Comparison of ENCODE assay signal across 13 cellular contexts in the genomic region with DNA sequence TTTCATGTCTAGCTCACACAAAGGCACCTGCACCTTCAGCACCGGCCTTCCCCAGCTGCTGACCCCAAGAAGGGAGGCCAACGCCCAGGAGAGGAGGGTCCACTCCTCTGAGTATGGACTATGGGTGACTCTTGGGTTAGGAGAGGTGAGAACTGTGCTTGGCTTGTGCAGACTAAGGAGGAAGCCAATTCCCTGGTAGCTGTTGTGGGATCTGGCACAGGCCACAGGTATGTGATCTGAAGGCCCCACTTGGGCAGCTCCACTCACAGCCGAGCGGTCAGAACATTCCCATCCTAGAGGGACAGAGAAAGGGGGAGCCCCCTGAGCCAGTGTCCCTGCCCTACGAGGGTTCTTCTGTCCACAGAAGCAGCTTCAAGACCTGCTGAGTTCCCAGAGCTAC. TPM values are rescaled to one million over a fixed set of nuclear protein-coding genes. Genes with fewer than 3 reads are reported as not detected.
A peak's percentile ranks its signal among the peaks of the same experiment; 100 is the strongest.
DNase-seq lines count a peak whose midpoint lies in the region; ATAC-seq, FAIRE-seq and TF ChIP-seq lines count a peak whose summit lies in the region.
"Had no signal": no experiment of that assay in that cellular context is flagged by ENCODE, and none has a peak within 500 bp of the region (broad histone marks: within the 10 kb centered on the region; RNA-seq: fewer than 3 reads in every experiment).

No MANE protein-coding gene starts in this region.

- no peak overlapping the region for H3K4me2 ChIP-seq in K562 (ENCODE audit: insufficient read depth, low read length)

- H3K27me3 ChIP-seq in ACC112 (ENCODE audit: insufficient read depth, low read length), result no peaks in the 10 kb centered on the region
- H3K27me3 ChIP-seq in K562 (ENCODE audit: control insufficient read depth in 2 of 2, insufficient read depth in 2 of 2, low read length in 2 of 2), result peaks cover 0 to 19% of the 10 kb centered on the region in 2 experiments; a peak in 1 of 5 replicates
- H3K27me3 ChIP-seq in heart right ventricle, result no peaks in the 10 kb centered on the region
- no peaks in the 10 kb centered on the region for H3K27me3 ChIP-seq in CD8-positive, alpha-beta T cell (ENCODE audit: insufficient read depth, low read length)

- no peak for TF ChIP-seq RAD21 in K562 (CRISPR knock-in tag; conservative IDR thresholded peaks at IDR 0.05 in 1 of 2, IDR thresholded peaks at IDR 0.05 in 1 of 2)

- no peaks in the 10 kb centered on the region for H3K9me3 ChIP-seq in K562 (replicated peaks; ENCODE audit: control insufficient read depth, insufficient read depth, low read depth, low read length)
- H3K9me3 ChIP-seq in heart right ventricle, result no peaks in the 10 kb centered on the region
- H3K9me3 ChIP-seq in CD8-positive, alpha-beta T cell (ENCODE audit: low read length), result no peaks in the 10 kb centered on the region

- no peaks in the 10 kb centered on the region for H3K9me3 Mint-ChIP-seq in CD8-positive, alpha-beta T cell
- H3K9me3 Mint-ChIP-seq: T-cell had no signal

- H3K9me1 ChIP-seq in K562 (ENCODE audit: control insufficient read depth, insufficient read depth, low read length), result no peaks in the 10 kb centered on the region

- POLR2A ChIA-PET in K562 (lab: Yijun Ruan, JAX), result interaction anchor here (0.6 to 1.5 kb wide), 7 partner anchors 7 to 199 kb away, joined by 3 to 7 read pairs (median 3); no protein-coding TSS in a partner anchor
- POLR2A ChIA-PET in CD8-positive, alpha-beta T cell (lab: Charles Lee), result no interaction called here

- no TSS peak for BruUV-seq in K562 (replicated peaks; lab: Mats Ljungman, UMichigan)

- H4K20me1 ChIP-seq in K562 (replicated peaks; ENCODE audit: control insufficient read depth, insufficient read depth, low read length), result no peaks in the 10 kb centered on the region

- intact Hi-C loops in K562 (cut with micrococcal nuclease) (no loop called here), heart right ventricle (cut with DNase I) (loop anchor here in 1 of 10 donors (10.0 kb wide), 1 partner anchor 82 kb away; no protein-coding TSS in a partner anchor)
- intact Hi-C loops in CD8-positive, alpha-beta T cell (cut with DNase I, micrococcal nuclease), result no loop called here

- no peak overlapping the region for H3K4me3 Mint-ChIP-seq in CD8-positive, alpha-beta T cell
- H3K4me3 Mint-ChIP-seq: activated naive CD8-positive, alpha-beta T cell; T-cell had no signal

- H3K9ac ChIP-seq in K562 (ENCODE audit: insufficient read depth in 1 of 2, low read depth in 2 of 2, low read length in 2 of 2), result no peak overlapping the region; a peak in 1 of 4 replicates

- H3K4me1 ChIP-seq in ACC112 (ENCODE audit: control insufficient read depth, insufficient read depth, low read length, unreplicated experiment), result peaks cover 31% of the 10 kb centered on the region
- peaks cover under 1 to 2% of the 10 kb centered on the region in 2 experiments; a peak in 1 of 5 replicates for H3K4me1 ChIP-seq in K562 (replicated peaks in 1 of 2; ENCODE audit: control insufficient read depth in 2 of 2, insufficient read depth in 2 of 2, low read length in 2 of 2)
- peaks cover 5 to 20% (median 15%) of the 10 kb centered on the region in 9 donors for H3K4me1 ChIP-seq in heart right ventricle
- H3K4me1 ChIP-seq in CD8-positive, alpha-beta T cell (ENCODE audit: insufficient read depth, low read length), result no peaks in the 10 kb centered on the region

- CTCF ChIA-PET in K562 (lab: Yijun Ruan, JAX; ENCODE audit: low intra/inter-chr PET ratio), result no interaction called here
- CTCF ChIA-PET in CD8-positive, alpha-beta T cell (lab: Charles Lee), result interaction anchor here (1.3 kb wide), 1 partner anchor 176 kb away, joined by 4 read pairs; no protein-coding TSS in a partner anchor

- in situ Hi-C loops in K562 (cut with MboI), result no loop called here

- no peak for TF ChIP-seq EP300 in K562 (IDR thresholded peaks at IDR 0.05; ENCODE audit: low read length)

- peak overlapping the region; percentile 58 for H2AFZ ChIP-seq in ACC112 (ENCODE audit: low read length, unreplicated experiment)
- no peak overlapping the region for H2AFZ ChIP-seq in K562 (ENCODE audit: low read depth, low read length)

- no peak for TF ChIP-seq POLR2A in K562 (conservative IDR thresholded peaks at IDR 0.05)

- peaks cover 18% of the 10 kb centered on the region for H3K27me3 Mint-ChIP-seq in CD8-positive, alpha-beta T cell (ENCODE audit: low read depth)

- no peak overlapping the region for H3K27ac Mint-ChIP-seq in CD8-positive, alpha-beta T cell
- H3K27ac Mint-ChIP-seq: activated naive CD8-positive, alpha-beta T cell; T-cell had no signal

- no peaks in the 10 kb centered on the region for H3K36me3 Mint-ChIP-seq in CD8-positive, alpha-beta T cell
- H3K36me3 Mint-ChIP-seq: T-cell had no signal

- ATAC-seq in K562, result peak; percentile 17; the same call in 1 of the 3 replicates
- peak in 5 of 8 donors; percentile 25 to 82 (median 34) for ATAC-seq in heart right ventricle
- ATAC-seq in CD8-positive, alpha-beta T cell, result no peak
- ATAC-seq: T-cell had no signal

- H3K27ac ChIP-seq in ACC112 (ENCODE audit: low read depth, low read length) (peak overlapping the region; percentile 94), K562 (ENCODE audit: extremely low read depth, low read depth, low read length) (no peak overlapping the region), heart right ventricle (peak overlapping the region in 4 of 10 donors; percentile 24 to 58 (median 36))
- H3K27ac ChIP-seq in CD8-positive, alpha-beta T cell (ENCODE audit: low read depth, low read length), result no peak overlapping the region

- H3K4me3 ChIP-seq in ACC112 (ENCODE audit: low read depth, low read length), result peak overlapping the region; percentile 44; the same call in 1 of the 2 replicates
- H3K4me3 ChIP-seq in K562, result no peak overlapping the region
- no peak overlapping the region for H3K4me3 ChIP-seq in heart right ventricle
- no peak overlapping the region for H3K4me3 ChIP-seq in CD8-positive, alpha-beta T cell (ENCODE audit: low read depth, low read length)

- no peak for FAIRE-seq in K562 (lab: Jason Lieb, UNC)
- FAIRE-seq: A204.1 had no signal

- H3K79me2 ChIP-seq in ACC112 (ENCODE audit: control insufficient read depth, insufficient read depth, low read length, unreplicated experiment) (no peaks in the 10 kb centered on the region), K562 (ENCODE audit: control insufficient read depth, insufficient read depth, low read length) (no peaks in the 10 kb centered on the region)

- 42% methylated on average over 5 of the region's 5 CpGs for WGBS in K562 (ENCODE audit: insufficient coverage, low coverage, missing lambda C conversion rate)
- 53 to 66% methylated on average over 5 of the region's 5 CpGs for WGBS in heart right ventricle, 2 donors

- no peak for TF ChIP-seq CTCF in K562 (IDR thresholded peaks at IDR 0.05 in 2 of 3, conservative IDR thresholded peaks at IDR 0.05 in 1 of 3; ENCODE audit: insufficient read depth in 2 of 3, low read depth in 1 of 3, low read length in 3 of 3)
- no peak for TF ChIP-seq CTCF in heart right ventricle (IDR thresholded peaks at IDR 0.05)
- TF ChIP-seq CTCF in CD8-positive, alpha-beta T cell (IDR thresholded peaks at IDR 0.05), result no peak

- DNase-seq in K562 (ENCODE audit: extremely low read depth in 1 of 4, low spot score in 3 of 4), result no peak
- no peak for DNase-seq in heart right ventricle
- DNase-seq in renal cortical epithelial cell (ENCODE audit: low read depth), result peak; percentile 81
- DNase-seq in NCI-H345 (lab: John Stamatoyannopoulos, UW), result no peak
- DNase-seq in CD8-positive, alpha-beta T cell, result no peak
- no peak for DNase-seq in NK-92 treated with Interleukin-12 subunit alpha and Interleukin-12 subunit beta, amount 100 ng/mL, for 24 hours (lab: John Stamatoyannopoulos, UW)
- DNase-seq in NCI-H1092 (lab: John Stamatoyannopoulos, UW), result no peak
- DNase-seq: COR-L47, NCI-H1105 treated with DMSO at 0.1 percent for 48 hours, T-cell had no signal

- H3K36me3 ChIP-seq in ACC112 (ENCODE audit: insufficient read depth, low read length), result no peaks in the 10 kb centered on the region
- no peaks in the 10 kb centered on the region for H3K36me3 ChIP-seq in K562 (ENCODE audit: control insufficient read depth, insufficient read depth, low read length)
- no peaks in the 10 kb centered on the region for H3K36me3 ChIP-seq in heart right ventricle
- H3K36me3 ChIP-seq in CD8-positive, alpha-beta T cell (ENCODE audit: insufficient read depth, low read length), result no peaks in the 10 kb centered on the region

- no peaks in the 10 kb centered on the region for H3K4me1 Mint-ChIP-seq in CD8-positive, alpha-beta T cell (ENCODE audit: low read depth)

TF ChIP-seq in K562, 482 proteins besides CTCF, POLR2A, EP300 and RAD21 (continues in another document):
- TF ChIP-seq ETV1 (tag; conservative IDR thresholded peaks at IDR 0.05; ENCODE audit: low read depth) (no peak), ZNF507 (tag; conservative IDR thresholded peaks at IDR 0.05) (no peak), ZNF316 (IDR thresholded peaks at IDR 0.05) (no peak), CREM (IDR thresholded peaks at IDR 0.05; ENCODE audit: low read depth) (no peak), CBX8 (IDR thresholded peaks at IDR 0.05; ENCODE audit: borderline replicate concordance, extremely low read depth, low read depth, low read length, poor library complexity, severe bottlenecking) (no peak), ETV6 (IDR thresholded peaks at IDR 0.05; ENCODE audit: borderline replicate concordance in 1 of 2, low read depth in 2 of 2, low read length in 1 of 2) (no peak), ETV6 (CRISPR knock-in tag; IDR thresholded peaks at IDR 0.05; ENCODE audit: borderline replicate concordance) (no peak)

RNA-seq across cellular contexts. Expression of gene FIGNL1, which starts 52.8 kb away (rescaled TPM):
- 11.5 and 48.7 TPM in 2 replicates for total RNA-seq in K562 (2011; cell fraction: chromatin; rRNA removed; ENCODE audit: low replicate concordance)
- 9.8 and 12.1 TPM in 2 replicates for total RNA-seq in K562 (2011; cell fraction: nucleolus; rRNA removed)
- 19.5 TPM in 2 replicates for total RNA-seq in K562 (2011; cell fraction: nucleoplasm; rRNA removed)
- total RNA-seq in K562 (2014; rRNA removed) (21.6 and 24.1 TPM in 2 replicates), K562 (2014; rRNA removed; fragmentation: Illumina TruSeq; extraction: Trizol) (42.4 and 48.3 TPM in 2 replicates), K562 (2015; rRNA removed; fragmentation: Illumina TruSeq; extraction: Trizol) (42.4 and 46.7 TPM in 2 replicates), K562 (2021) (25.8 and 28.3 TPM in 2 replicates), heart right ventricle (1 to 10 TPM; 4.0 to 6.6 (median 5.1) TPM), renal cortical epithelial cell (19.8 and 23.3 TPM in 2 replicates)
- polyA plus RNA-seq in K562 (2011; rRNA removed) (37.6 and 48.3 TPM in 2 replicates), K562 (2014; fragmentation: Illumina TruSeq; extraction: Trizol) (28.5 and 30.7 TPM in 2 replicates), K562 (2014; fragmentation: Nextera tagmentation; extraction: Ambion mirVana) (10 to 100 TPM; 15.5 to 22.7 TPM), K562 (2014; rRNA removed) (27.6 and 29.4 TPM in 2 replicates), heart right ventricle (1 to 10 TPM; 1.7 to 4.8 TPM)
- polyA plus RNA-seq in K562 (2011; cell fraction: cytosol; rRNA removed), result 16.0 and 25.1 TPM in 2 replicates
- polyA plus RNA-seq in K562 (2011; cell fraction: nucleus; rRNA removed), result 28.2 and 31.2 TPM in 2 replicates
- polyA plus RNA-seq in K562 (2012), result 21.0 and 22.9 TPM in 2 replicates
- 48.9 and 55.0 TPM in 2 replicates for polyA minus RNA-seq in K562 (2011; rRNA and poly(A)+ RNA removed)
- 14.7 and 21.5 TPM in 2 replicates for polyA minus RNA-seq in K562 (2011; cell fraction: cytosol; rRNA and poly(A)+ RNA removed)
- 18.3 and 29.4 TPM in 2 replicates for polyA minus RNA-seq in K562 (2011; cell fraction: nucleus; rRNA and poly(A)+ RNA removed)
- 10 to 100 TPM; 11.3 to 12.7 TPM for total RNA-seq in CD8-positive, alpha-beta T cell
